ENCODE assay signal across 8 cellular contexts in the genomic region with DNA sequence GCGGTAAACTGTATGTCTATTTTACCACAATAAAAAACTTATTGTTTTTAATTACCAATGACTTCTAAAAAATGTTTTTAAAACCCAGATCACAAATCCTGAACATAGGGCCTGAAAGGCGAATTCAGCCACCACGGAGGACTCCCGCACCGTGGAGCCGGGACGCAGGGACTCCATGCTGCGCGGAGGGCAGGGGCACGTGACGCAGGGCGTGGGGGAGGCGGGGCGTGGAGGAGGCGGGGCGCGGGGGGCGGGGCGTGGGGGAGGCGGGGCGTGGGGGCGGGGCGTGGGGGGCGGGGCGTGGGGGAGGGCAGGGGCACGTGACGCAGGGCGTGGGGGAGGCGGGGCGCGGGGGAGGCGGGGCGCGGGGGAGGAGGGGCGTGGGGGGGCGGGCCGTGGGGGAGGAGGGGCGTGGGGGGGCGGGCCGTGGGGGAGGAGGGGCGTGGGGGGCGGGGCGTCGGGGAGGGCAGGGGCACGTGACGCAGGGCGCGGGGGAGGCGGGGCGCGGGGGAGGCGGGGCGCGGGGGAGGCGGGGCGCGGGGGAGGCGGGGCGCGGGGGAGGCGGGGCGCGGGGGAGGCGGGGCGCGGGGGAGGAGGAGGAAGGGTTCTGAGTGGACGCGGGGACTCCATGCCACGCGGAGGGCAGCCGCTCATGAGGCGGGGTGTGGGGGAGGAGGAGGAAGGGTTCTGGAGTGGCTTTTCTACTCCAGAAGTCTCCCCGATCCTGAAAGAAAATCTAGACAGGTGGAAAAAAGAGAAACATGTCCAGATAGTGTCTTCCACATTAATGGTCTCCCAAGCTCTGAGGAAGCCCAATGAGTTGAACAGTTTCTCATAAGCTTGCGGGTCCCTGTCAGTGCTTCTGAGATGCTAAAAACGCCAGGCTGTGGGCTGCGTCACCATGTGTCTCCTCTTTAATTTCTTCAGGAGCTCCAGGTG. TPM values are rescaled to one million over a fixed set of nuclear protein-coding genes. Genes with fewer than 3 reads are reported as not detected.
DNase-seq lines count a peak whose midpoint lies in the region; ATAC-seq, FAIRE-seq and TF ChIP-seq lines count a peak whose summit lies in the region.

No MANE protein-coding gene starts in this region.

- BruUV-seq in endothelial cell of umbilical vein (replicated peaks; lab: Mats Ljungman, UMichigan) = TSS peak; percentile 52

- H4K20me1 ChIP-seq in endothelial cell of umbilical vein (replicated peaks; ENCODE audit: control insufficient read depth, extremely low read depth, insufficient read depth, low read length) = no peaks in the 10 kb centered on the region

- H3K79me2 ChIP-seq in endothelial cell of umbilical vein (ENCODE audit: control insufficient read depth, insufficient read depth, low read length) = no peaks in the 10 kb centered on the region

- H3K9me1 ChIP-seq in endothelial cell of umbilical vein (replicated peaks; ENCODE audit: control insufficient read depth, extremely low read depth, insufficient read depth, low read length) = no peaks in the 10 kb centered on the region

- H3K4me3 ChIP-seq in endothelial cell of umbilical vein (replicated peaks in 1 of 3; ENCODE audit: insufficient read depth in 1 of 3, low read depth in 1 of 3, low read length in 3 of 3) = peak overlapping the region in 2 of 3 experiments; percentile 22 to 41

- intact Hi-C loops in endothelial cell of umbilical vein (cut with micrococcal nuclease) = loop anchor here (1.0 kb wide), 2 partner anchors 33 to 55 kb away; partner anchors contain the start of gene CUL4A

- no peak overlapping the region for H3K27ac ChIP-seq in endothelial cell of umbilical vein (ENCODE audit: insufficient read depth, low read depth, low read length)

- H2AFZ ChIP-seq in endothelial cell of umbilical vein (ENCODE audit: low read depth, low read length) = peak overlapping the region; percentile 90

- H3K36me3 ChIP-seq in endothelial cell of umbilical vein (ENCODE audit: control insufficient read depth in 2 of 2, extremely low read depth in 1 of 2, insufficient read depth in 2 of 2, low read length in 2 of 2) = no peaks in the 10 kb centered on the region

- no peaks in the 10 kb centered on the region for H3K9me3 ChIP-seq in endothelial cell of umbilical vein (replicated peaks; ENCODE audit: control insufficient read depth, insufficient read depth, low read length)

- peak overlapping the region; percentile 69 for H3K4me2 ChIP-seq in endothelial cell of umbilical vein (ENCODE audit: insufficient read depth, low read length)

- TF ChIP-seq POLR2A in GM12891 (IDR thresholded peaks at IDR 0.05; ENCODE audit: low read depth, low read length) (no peak), endothelial cell of umbilical vein (IDR thresholded peaks at IDR 0.05; ENCODE audit: low read depth, low read length) (peak; percentile 90)

- DNase-seq in GM12891 (ENCODE audit: insufficient read length, low spot score) = peak; percentile 77
- peak; percentile 44 for DNase-seq in NCI-H82 treated with DMSO at 0.1 percent for 48 hours (lab: John Stamatoyannopoulos, UW; ENCODE audit: unreplicated experiment)
- peak; percentile 65 for DNase-seq in activated T-cell treated with anti-CD3 and anti-CD28 coated beads for 4 hours
- peak; percentile 62 for DNase-seq in endothelial cell of umbilical vein (ENCODE audit: low read depth, low spot score)
- DNase-seq in midbrain (lab: John Stamatoyannopoulos, UW) = peak; percentile 82
- DNase-seq in stimulated activated CD8-positive, alpha-beta memory T cell treated with anti-CD3 and anti-CD28 coated beads, Interleukin-2, amount 100 ng/mL, for 1 hour (ENCODE audit: low read depth in 2 of 2) = peak; percentile 49 to 64
- DNase-seq in NCI-H510A treated with DMSO at 0.1 percent for 48 hours (lab: John Stamatoyannopoulos, UW) = no peak

- peaks cover 6% of the 10 kb centered on the region for H3K4me1 ChIP-seq in endothelial cell of umbilical vein (ENCODE audit: control insufficient read depth, extremely low read depth, insufficient read depth, low read length)

- FAIRE-seq in GM12891 (lab: Jason Lieb, UNC) = peak; percentile 40
- peak; percentile 62 for FAIRE-seq in endothelial cell of umbilical vein (lab: Jason Lieb, UNC)

- ATAC-seq in HG03039 (IDR thresholded peaks at IDR 0.05; ENCODE audit: unreplicated experiment) = peak; percentile 42

- dilution Hi-C loops in endothelial cell of umbilical vein (cut with MboI; ENCODE audit: extremely low pct_ligation_motif_present, low sequenced_read_pairs) = no loop called here

- POLR2A ChIA-PET in endothelial cell of umbilical vein (lab: Charles Lee) = no interaction called here

- peak overlapping the region; percentile 19 for H3K9ac ChIP-seq in endothelial cell of umbilical vein (replicated peaks; ENCODE audit: extremely low read depth, insufficient read depth, low read length)

- peaks cover 2 to 9% of the 10 kb centered on the region in 2 experiments for H3K27me3 ChIP-seq in endothelial cell of umbilical vein (ENCODE audit: control insufficient read depth in 2 of 2, insufficient read depth in 2 of 2, low read length in 2 of 2)

- CTCF ChIA-PET in endothelial cell of umbilical vein (lab: Charles Lee) = interaction anchor here (1.0 kb wide), 1 partner anchor 33 kb away, joined by 3 read pairs; no protein-coding TSS in a partner anchor

- TF ChIP-seq CTCF in endothelial cell of umbilical vein (IDR thresholded peaks at IDR 0.05; ENCODE audit: extremely low read depth in 1 of 2, insufficient read depth in 1 of 2, low read depth in 1 of 2, low read length in 2 of 2) = no peak

TF ChIP-seq in GM12891, 5 proteins besides CTCF, POLR2A, EP300 and RAD21 (continues in another document):
- TF ChIP-seq SPI1 (IDR thresholded peaks at IDR 0.05; ENCODE audit: low read depth, low read length) (no peak), POU2F2 (IDR thresholded peaks at IDR 0.05; ENCODE audit: low read depth, low read length) (no peak), POLR2AphosphoS5 (IDR thresholded peaks at IDR 0.05; ENCODE audit: low read depth, low read length) (no peak)

TF ChIP-seq in endothelial cell of umbilical vein, 7 proteins besides CTCF, POLR2A, EP300 and RAD21 (continues in another document):
- no peak for TF ChIP-seq EZH2 (IDR thresholded peaks at IDR 0.05; ENCODE audit: borderline replicate concordance, low read depth, low read length, severe bottlenecking)
- no peak for TF ChIP-seq JUN (IDR thresholded peaks at IDR 0.05; ENCODE audit: borderline replicate concordance, insufficient read depth, insufficient read length, low read depth)

RNA-seq across cellular contexts. Expression of gene PROZ, which starts 4.4 kb away (rescaled TPM):
- polyA plus RNA-seq in GM12891 (2012; ENCODE audit: low read depth, missing spikeins) = 0.05 TPM
- total RNA-seq in endothelial cell of umbilical vein = not detected in 2 replicates
- not detected in 2 replicates for polyA plus RNA-seq in endothelial cell of umbilical vein
- polyA plus RNA-seq in endothelial cell of umbilical vein (2011; cell fraction: cytosol; rRNA removed) = not detected in 2 replicates
- not detected in 2 replicates for polyA plus RNA-seq in endothelial cell of umbilical vein (2011; cell fraction: nucleus; rRNA removed)
- polyA plus RNA-seq in endothelial cell of umbilical vein (2012) = not detected in 2 replicates
- not detected in 2 replicates for polyA minus RNA-seq in endothelial cell of umbilical vein
- not detected for polyA minus RNA-seq in endothelial cell of umbilical vein (2011; cell fraction: cytosol; rRNA and poly(A)+ RNA removed)
- not detected in 2 replicates for polyA minus RNA-seq in endothelial cell of umbilical vein (2011; cell fraction: nucleus; rRNA and poly(A)+ RNA removed)

RNA-seq across cellular contexts. Expression of gene F10, which starts 31.5 kb away (rescaled TPM):
- polyA plus RNA-seq in GM12891 (2012; ENCODE audit: low read depth, missing spikeins) = not detected
- not detected in 2 replicates for total RNA-seq in endothelial cell of umbilical vein
- 0.14 and 0.25 TPM in 2 replicates for polyA plus RNA-seq in endothelial cell of umbilical vein
- 0.08 and 0.10 TPM in 2 replicates for polyA plus RNA-seq in endothelial cell of umbilical vein (2011; cell fraction: cytosol; rRNA removed)
- polyA plus RNA-seq in endothelial cell of umbilical vein (2011; cell fraction: nucleus; rRNA removed) = 0.22 TPM in 1 of 2 replicates, not detected in the other
- polyA plus RNA-seq in endothelial cell of umbilical vein (2012) = 0.15 and 0.98 TPM in 2 replicates
- not detected in 2 replicates for polyA minus RNA-seq in endothelial cell of umbilical vein
- polyA minus RNA-seq in endothelial cell of umbilical vein (2011; cell fraction: cytosol; rRNA and poly(A)+ RNA removed) = not detected
- not detected in 2 replicates for polyA minus RNA-seq in endothelial cell of umbilical vein (2011; cell fraction: nucleus; rRNA and poly(A)+ RNA removed)

RNA-seq across cellular contexts. Expression of gene F7, which starts 48.5 kb away (rescaled TPM):
- not detected for polyA plus RNA-seq in GM12891 (2012; ENCODE audit: low read depth, missing spikeins)
- total RNA-seq in endothelial cell of umbilical vein = not detected in 2 replicates
- polyA plus RNA-seq in endothelial cell of umbilical vein = not detected in 2 replicates
- polyA plus RNA-seq in endothelial cell of umbilical vein (2011; cell fraction: cytosol; rRNA removed) = not detected in 2 replicates
- polyA plus RNA-seq in endothelial cell of umbilical vein (2011; cell fraction: nucleus; rRNA removed) = not detected in 2 replicates
- not detected in 2 replicates for polyA plus RNA-seq in endothelial cell of umbilical vein (2012)
- polyA minus RNA-seq in endothelial cell of umbilical vein = not detected in 2 replicates
- not detected for polyA minus RNA-seq in endothelial cell of umbilical vein (2011; cell fraction: cytosol; rRNA and poly(A)+ RNA removed)
- not detected in 2 replicates for polyA minus RNA-seq in endothelial cell of umbilical vein (2011; cell fraction: nucleus; rRNA and poly(A)+ RNA removed)

RNA-seq across cellular contexts. Expression of gene PCID2, which starts 54.4 kb away (rescaled TPM):
- 33.9 TPM for polyA plus RNA-seq in GM12891 (2012; ENCODE audit: low read depth, missing spikeins)
- total RNA-seq in endothelial cell of umbilical vein = 48.5 and 55.6 TPM in 2 replicates
- 43.2 and 52.1 TPM in 2 replicates for polyA plus RNA-seq in endothelial cell of umbilical vein
- polyA plus RNA-seq in endothelial cell of umbilical vein (2011; cell fraction: cytosol; rRNA removed) = 53.9 and 60.0 TPM in 2 replicates
- 119 and 141 TPM in 2 replicates for polyA plus RNA-seq in endothelial cell of umbilical vein (2011; cell fraction: nucleus; rRNA removed)
- 54.6 and 60.3 TPM in 2 replicates for polyA plus RNA-seq in endothelial cell of umbilical vein (2012)
- 72.1 and 72.5 TPM in 2 replicates for polyA minus RNA-seq in endothelial cell of umbilical vein
- polyA minus RNA-seq in endothelial cell of umbilical vein (2011; cell fraction: cytosol; rRNA and poly(A)+ RNA removed) = 59.6 TPM
- 49.8 and 68.3 TPM in 2 replicates for polyA minus RNA-seq in endothelial cell of umbilical vein (2011; cell fraction: nucleus; rRNA and poly(A)+ RNA removed)

RNA-seq across cellular contexts. Expression of gene CUL4A, which starts 55.3 kb away (rescaled TPM):
- polyA plus RNA-seq in GM12891 (2012; ENCODE audit: low read depth, missing spikeins) = 30.9 TPM
- 73.8 and 80.0 TPM in 2 replicates for total RNA-seq in endothelial cell of umbilical vein
- polyA plus RNA-seq in endothelial cell of umbilical vein = 34.9 and 37.9 TPM in 2 replicates
- polyA plus RNA-seq in endothelial cell of umbilical vein (2011; cell fraction: cytosol; rRNA removed) = 39.3 and 41.4 TPM in 2 replicates
- 102 and 103 TPM in 2 replicates for polyA plus RNA-seq in endothelial cell of umbilical vein (2011; cell fraction: nucleus; rRNA removed)
- polyA plus RNA-seq in endothelial cell of umbilical vein (2012) = 57.9 and 68.3 TPM in 2 replicates
- 74.7 and 77.5 TPM in 2 replicates for polyA minus RNA-seq in endothelial cell of umbilical vein
- 67.3 TPM for polyA minus RNA-seq in endothelial cell of umbilical vein (2011; cell fraction: cytosol; rRNA and poly(A)+ RNA removed)
- 70.0 and 78.6 TPM in 2 replicates for polyA minus RNA-seq in endothelial cell of umbilical vein (2011; cell fraction: nucleus; rRNA and poly(A)+ RNA removed)
